8 cellular contexts compared by ENCODE assay signal in the genomic region with DNA sequence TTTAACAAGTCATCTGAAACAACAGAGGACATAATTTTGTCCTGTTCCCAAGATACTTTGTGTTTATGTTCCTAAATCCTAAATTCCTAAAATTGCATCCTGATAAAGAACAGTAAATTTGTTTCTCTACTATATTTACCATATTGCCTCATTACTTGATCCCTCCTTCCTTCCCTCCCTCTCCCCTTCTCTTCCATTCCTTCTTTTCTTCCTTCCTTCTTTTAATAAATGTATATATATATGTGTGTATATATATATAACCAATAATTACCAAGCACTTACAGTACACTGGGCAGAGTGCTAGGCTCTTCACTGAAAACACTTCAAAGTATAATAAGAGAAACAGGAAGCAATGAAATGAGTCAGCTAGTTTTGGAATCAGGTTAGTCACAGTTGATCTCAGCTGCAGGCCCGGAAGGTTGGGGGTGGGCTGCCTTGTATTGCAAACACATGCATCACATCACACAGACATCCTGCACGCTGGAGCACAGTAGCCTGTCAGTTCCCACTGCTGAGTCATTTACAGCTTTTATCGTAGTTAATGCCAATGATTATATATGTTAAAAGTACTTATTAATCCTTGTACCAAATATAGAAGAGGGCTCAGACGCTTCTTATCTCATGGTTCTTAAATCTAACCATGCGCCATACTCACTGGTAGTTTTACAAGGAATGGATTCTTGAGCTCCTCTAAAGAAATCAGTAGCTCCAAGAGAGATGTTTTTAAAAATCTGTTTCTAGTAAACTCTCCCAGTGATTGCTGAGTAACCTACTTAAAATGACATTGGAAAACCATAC.
DNase-seq lines count a peak whose midpoint lies in the region; ATAC-seq and TF ChIP-seq lines count a peak whose summit lies in the region.

No MANE protein-coding gene starts in this region.

- H3K27ac ChIP-seq in OCI-LY3 (ENCODE audit: low read length) = peak overlapping the region; percentile 83
- peak overlapping the region; percentile 78 for H3K27ac ChIP-seq in iPS-18a (ENCODE audit: low read length)

- H3K79me2 ChIP-seq in OCI-LY3 (ENCODE audit: low read length) = no peaks in the 10 kb centered on the region

- H4K20me1 ChIP-seq in OCI-LY3 (ENCODE audit: insufficient read depth, low read length) = no peaks in the 10 kb centered on the region

- H3K9ac ChIP-seq in OCI-LY3 (ENCODE audit: low read length) = peak overlapping the region; percentile 75
- H3K9ac ChIP-seq in iPS-18a (ENCODE audit: low read length) = peak overlapping the region; percentile 48

- no peak overlapping the region for H2AFZ ChIP-seq in OCI-LY3 (ENCODE audit: low read depth, low read length)

- DNase-seq in EH (ENCODE audit: low read depth) = peak; percentile 87
- DNase-seq in activated T-cell treated with anti-CD3 and anti-CD28 coated beads, Interleukin-2, amount 50 U/mL, for 72 hours = peak; percentile 69 to 73
- DNase-seq in stimulated activated CD8-positive, alpha-beta memory T cell treated with anti-CD3 and anti-CD28 coated beads, Interleukin-15, amount 100 ng/mL, for 24 hours (ENCODE audit: low read depth) = peak; percentile 6
- DNase-seq in H7 = no peak

- H3K27me3 ChIP-seq in OCI-LY3 (ENCODE audit: low read depth, low read length) (no peaks in the 10 kb centered on the region), iPS-18a (ENCODE audit: control insufficient read depth, insufficient read depth, low read length) (no peaks in the 10 kb centered on the region), H7 (ENCODE audit: control insufficient read depth, insufficient read depth, low read length) (no peaks in the 10 kb centered on the region)

- no peaks in the 10 kb centered on the region for H3K4me1 Mint-ChIP-seq in activated T-cell treated with anti-CD3 and anti-CD28 coated beads, Interleukin-2, amount 50 U/mL, for 72 hours (ENCODE audit: low read depth)

- no peak for TF ChIP-seq CTCF in OCI-LY3 (IDR thresholded peaks at IDR 0.05; ENCODE audit: low read depth, low read length)

- peak overlapping the region; percentile 46 for H3K27ac Mint-ChIP-seq in activated T-cell treated with anti-CD3 and anti-CD28 coated beads, Interleukin-2, amount 50 U/mL, for 72 hours

- no peaks in the 10 kb centered on the region for H3K36me3 Mint-ChIP-seq in activated T-cell treated with anti-CD3 and anti-CD28 coated beads, Interleukin-2, amount 50 U/mL, for 72 hours (ENCODE audit: insufficient read depth in 2 of 2)

- no peaks in the 10 kb centered on the region for H3K9me3 Mint-ChIP-seq in activated T-cell treated with anti-CD3 and anti-CD28 coated beads, Interleukin-2, amount 50 U/mL, for 72 hours

- H3K27me3 Mint-ChIP-seq in activated T-cell treated with anti-CD3 and anti-CD28 coated beads, Interleukin-2, amount 50 U/mL, for 72 hours (ENCODE audit: low read depth) = peaks cover 14% of the 10 kb centered on the region

- H3K36me3 ChIP-seq in OCI-LY3 (replicated peaks; ENCODE audit: low read depth, low read length) (no peaks in the 10 kb centered on the region), iPS-18a (ENCODE audit: control insufficient read depth, low read depth, low read length) (no peaks in the 10 kb centered on the region), H7 (replicated peaks; ENCODE audit: control insufficient read depth, insufficient read depth, low read length) (no peaks in the 10 kb centered on the region)

- H3K4me3 Mint-ChIP-seq in activated T-cell treated with anti-CD3 and anti-CD28 coated beads, Interleukin-2, amount 50 U/mL, for 72 hours = peak overlapping the region; percentile 7 to 14

- H3K4me3 ChIP-seq in OCI-LY3 (ENCODE audit: low read length) (peak overlapping the region; percentile 58), iPS-18a (ENCODE audit: low read length) (no peak overlapping the region), H7 (ENCODE audit: insufficient read depth, low read depth, low read length) (no peak overlapping the region)

- peaks cover 66% of the 10 kb centered on the region for H3K4me1 ChIP-seq in OCI-LY3 (ENCODE audit: low read length)
- H3K4me1 ChIP-seq in iPS-18a (ENCODE audit: control insufficient read depth, low read depth, low read length) = peaks cover 33% of the 10 kb centered on the region

- H3K9me3 ChIP-seq in OCI-LY3 (ENCODE audit: insufficient read depth, low read length) = no peaks in the 10 kb centered on the region
- no peaks in the 10 kb centered on the region for H3K9me3 ChIP-seq in iPS-18a (ENCODE audit: control insufficient read depth, low read depth, low read length)

- ATAC-seq in GM21360 (IDR thresholded peaks at IDR 0.05; ENCODE audit: unreplicated experiment) (peak; percentile 85), HG03575 (IDR thresholded peaks at IDR 0.05; ENCODE audit: extremely low read depth, insufficient number of reproducible peaks, low FRiP score, unreplicated experiment) (peak; percentile 75)
- ATAC-seq in activated T-cell treated with anti-CD3 and anti-CD28 coated beads, Interleukin-2, amount 50 U/mL, for 72 hours (replicated peaks in 1 of 2) = peak; percentile 99 to 100

- H3K4me2 ChIP-seq in OCI-LY3 (ENCODE audit: low read length) = peak overlapping the region; percentile 75
